Comparison of ENCODE assay signal across 9 cellular contexts in the genomic region with DNA sequence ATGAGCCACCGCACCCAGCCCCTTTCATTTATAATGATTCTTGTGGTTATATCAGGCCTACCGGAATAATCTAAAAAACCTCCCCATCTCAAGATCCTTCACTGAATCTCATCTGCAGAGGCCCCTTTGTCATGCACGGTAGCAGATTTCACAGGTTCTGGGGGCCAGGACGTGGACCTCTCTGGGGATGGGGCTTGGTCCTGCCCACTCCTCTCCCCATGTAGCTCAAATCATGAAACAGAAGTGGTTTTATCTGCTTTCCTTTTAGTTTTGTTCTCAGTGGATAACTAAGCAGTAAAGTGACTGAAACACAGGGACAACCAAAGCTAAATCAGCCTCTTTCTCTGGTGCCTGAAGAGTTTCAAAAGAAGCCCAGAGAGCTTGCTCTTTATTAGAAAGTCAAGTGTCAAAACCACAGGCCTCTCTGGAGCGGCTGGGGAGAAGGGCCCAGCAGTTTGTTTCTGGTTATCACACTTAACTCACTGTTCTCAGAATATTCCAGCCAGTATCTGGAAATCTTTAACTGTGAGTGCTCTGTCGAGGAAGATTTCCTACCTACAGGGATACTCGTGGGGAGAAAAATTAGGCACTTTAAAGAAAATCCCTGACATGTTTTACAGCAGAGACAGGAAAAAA.
DNase-seq lines count a peak whose midpoint lies in the region; ATAC-seq and TF ChIP-seq lines count a peak whose summit lies in the region.
"Had no signal": no experiment of that assay in that cellular context is flagged by ENCODE, and none has a peak within 500 bp of the region (broad histone marks: within the 10 kb centered on the region; RNA-seq: fewer than 3 reads in every experiment).

No MANE protein-coding gene starts in this region.

- peak; percentile 53 for ATAC-seq in HG03135 (IDR thresholded peaks at IDR 0.05; ENCODE audit: unreplicated experiment)

- peak overlapping the region; percentile 82 for H3K27ac ChIP-seq in cardiac muscle cell

- H3K4me1 ChIP-seq in cardiac muscle cell (ENCODE audit: low read depth), result peaks cover 38% of the 10 kb centered on the region

- no peaks in the 10 kb centered on the region for H3K27me3 ChIP-seq in cardiac muscle cell

- H3K4me3 ChIP-seq in cardiac muscle cell, result no peak overlapping the region

- TF ChIP-seq CTCF in cardiac muscle cell (IDR thresholded peaks at IDR 0.05; ENCODE audit: low read depth, low read length), result no peak

- H3K36me3 ChIP-seq in cardiac muscle cell, result no peaks in the 10 kb centered on the region

- H3K9me3 ChIP-seq in cardiac muscle cell (ENCODE audit: low read depth), result no peaks in the 10 kb centered on the region

- intact Hi-C loops in cardiac septum (cut with DNase I), result no loop called here

- DNase-seq in cardiac muscle cell (ENCODE audit: low read depth in 1 of 2, low spot score in 1 of 2) (peak in 1 of 2 donors; percentile 65), cardiac septum (ENCODE audit: low spot score) (no peak), amniotic epithelial cell (ENCODE audit: low read depth) (peak; percentile 44), LoVo (ENCODE audit: low spot score) (no peak), DMS79 (lab: John Stamatoyannopoulos, UW) (no peak), HCEC 1CT (no peak), iPS-NIHi11 (ENCODE audit: low spot score) (no peak)
- DNase-seq: NCI-H1105 had no signal
